In genomic region chr21:15788847-15789548, GRCh38 we compare ENCODE assay signal across 1 cellular context.
TF ChIP-seq lines count a peak whose summit lies in the region.

No MANE protein-coding gene starts in this region.

TF ChIP-seq in GM23338, 12 proteins besides CTCF, POLR2A, EP300 and RAD21 (continued from another document):
- TF ChIP-seq EZH2 (IDR thresholded peaks at IDR 0.05; ENCODE audit: low read depth, unreplicated experiment) (no peak), POLR2AphosphoS5 (IDR thresholded peaks at IDR 0.05; ENCODE audit: low read depth) (no peak), NANOG (IDR thresholded peaks at IDR 0.05; ENCODE audit: borderline replicate concordance) (no peak), STAT1 (IDR thresholded peaks at IDR 0.05; ENCODE audit: unreplicated experiment) (no peak), CREB1 (CRISPR knock-in tag; IDR thresholded peaks at IDR 0.05; ENCODE audit: low read depth) (no peak), EZH2phosphoT487 (IDR thresholded peaks at IDR 0.05; ENCODE audit: unreplicated experiment) (no peak), ZNF331 (CRISPR knock-in tag; IDR thresholded peaks at IDR 0.05; ENCODE audit: low read depth) (no peak), ZNF462 (CRISPR knock-in tag; IDR thresholded peaks at IDR 0.05) (no peak), JUNB (IDR thresholded peaks at IDR 0.05; ENCODE audit: unreplicated experiment) (no peak)
